In genomic region chr7:150990416-150991186, GRCh38 we compare ENCODE assay signal across 12 cellular contexts. TPM values are rescaled to one million over a fixed set of nuclear protein-coding genes. Genes with fewer than 3 reads are reported as not detected.
DNase-seq lines count a peak whose midpoint lies in the region; ATAC-seq and TF ChIP-seq lines count a peak whose summit lies in the region.
"Had no signal": no experiment of that assay in that cellular context is flagged by ENCODE, and none has a peak within 500 bp of the region (broad histone marks: within the 10 kb centered on the region; RNA-seq: fewer than 3 reads in every experiment).

Gene NOS3, plus strand, starts transcription at chr7:150991017. Its CDS starts 2,787 bp downstream, at chr7:150993804.

- H3K4me3 ChIP-seq in ascending aorta, result no peak within 1 kb of the TSS
- H3K4me3 ChIP-seq in hepatocyte, result no peak within 1 kb of the TSS
- no peak within 1 kb of the TSS for H3K4me3 ChIP-seq in testis

- POLR2A ChIA-PET in activated CD8-positive, alpha-beta T cell treated with anti-CD3 and anti-CD28 coated beads, Interleukin-2, amount 10 ng/mL, durations not matched to agents 7 days and 5 days (lab: Charles Lee), result no interaction called here
- POLR2A ChIA-PET in activated CD8-positive, alpha-beta T cell treated with anti-CD3 and anti-CD28 coated beads for 36 hours (lab: Charles Lee), result no interaction called here

- WGBS in hepatocyte (ENCODE audit: low lambda C conversion rate, missing lambda C conversion rate), result 67% methylated on average over 12 of the region's 12 CpGs
- 91 to 96% methylated on average over 12 of the region's 12 CpGs for WGBS in testis, 2 donors

- H3K36me3 ChIP-seq in ascending aorta (no peaks in the 10 kb centered on the region), hepatocyte (replicated peaks; ENCODE audit: insufficient read depth, low read depth) (no peaks in the 10 kb centered on the region), testis (ENCODE audit: low read depth, missing control alignments) (no peaks in the 10 kb centered on the region)

- no peak within 1 kb of the TSS for H3K27ac ChIP-seq in ascending aorta
- H3K27ac ChIP-seq in hepatocyte, result peak within 1 kb of the TSS; percentile 94
- no peak within 1 kb of the TSS for H3K27ac ChIP-seq in testis

- ATAC-seq in activated CD8-positive, alpha-beta T cell treated with anti-CD3 and anti-CD28 coated beads, Interleukin-2, amount 10 ng/mL, durations not matched to agents 7 days and 5 days, result no peak
- no peak for ATAC-seq in activated CD8-positive, alpha-beta T cell treated with anti-CD3 and anti-CD28 coated beads for 36 hours
- ATAC-seq in HG02870 (IDR thresholded peaks at IDR 0.05; ENCODE audit: unreplicated experiment), result no peak
- ATAC-seq in HG03565 (IDR thresholded peaks at IDR 0.05; ENCODE audit: unreplicated experiment), result no peak

- H3K4me1 ChIP-seq in ascending aorta (no peaks in the 10 kb centered on the region), hepatocyte (ENCODE audit: insufficient read depth) (peaks cover 20% of the 10 kb centered on the region), testis (peaks cover 17% of the 10 kb centered on the region)

- CTCF ChIA-PET in activated CD8-positive, alpha-beta T cell treated with anti-CD3 and anti-CD28 coated beads, Interleukin-2, amount 10 ng/mL, durations not matched to agents 7 days and 5 days (lab: Charles Lee), result interaction anchor here (0.7 to 1.9 kb wide), 4 partner anchors 24 to 39 kb away, joined by 3 to 5 read pairs (median 4); no protein-coding TSS in a partner anchor
- CTCF ChIA-PET in activated CD8-positive, alpha-beta T cell treated with anti-CD3 and anti-CD28 coated beads for 36 hours (lab: Charles Lee), result interaction anchor here (1.0 to 5.3 kb wide), 5 partner anchors 10 to 92 kb away, joined by 3 to 22 read pairs (median 8); no protein-coding TSS in a partner anchor

- peaks cover 3% of the 10 kb centered on the region for H3K36me3 Mint-ChIP-seq in activated CD8-positive, alpha-beta T cell treated with anti-CD3 and anti-CD28 coated beads, Interleukin-2, amount 10 ng/mL, durations not matched to agents 7 days and 5 days (ENCODE audit: low read depth)
- no peaks in the 10 kb centered on the region for H3K36me3 Mint-ChIP-seq in activated CD8-positive, alpha-beta T cell treated with anti-CD3 and anti-CD28 coated beads for 36 hours (ENCODE audit: low read depth)

- H2AFZ ChIP-seq in hepatocyte, result no peak within 1 kb of the TSS

- peak within 1 kb of the TSS; percentile 44 for H3K4me2 ChIP-seq in hepatocyte

- H3K27ac Mint-ChIP-seq in activated CD8-positive, alpha-beta T cell treated with anti-CD3 and anti-CD28 coated beads, Interleukin-2, amount 10 ng/mL, durations not matched to agents 7 days and 5 days, result peak within 1 kb of the TSS; percentile 52
- no peak within 1 kb of the TSS for H3K27ac Mint-ChIP-seq in activated CD8-positive, alpha-beta T cell treated with anti-CD3 and anti-CD28 coated beads for 36 hours

- peaks cover 29% of the 10 kb centered on the region for H3K4me1 Mint-ChIP-seq in activated CD8-positive, alpha-beta T cell treated with anti-CD3 and anti-CD28 coated beads, Interleukin-2, amount 10 ng/mL, durations not matched to agents 7 days and 5 days (ENCODE audit: low read depth)
- H3K4me1 Mint-ChIP-seq in activated CD8-positive, alpha-beta T cell treated with anti-CD3 and anti-CD28 coated beads for 36 hours (ENCODE audit: low read depth), result peaks cover 23% of the 10 kb centered on the region

- no peak for DNase-seq in activated CD8-positive, alpha-beta T cell treated with anti-CD3 and anti-CD28 coated beads, Interleukin-2, amount 10 ng/mL, durations not matched to agents 7 days and 5 days
- DNase-seq in activated CD8-positive, alpha-beta T cell treated with anti-CD3 and anti-CD28 coated beads for 36 hours, result no peak
- DNase-seq in ascending aorta (ENCODE audit: low spot score in 2 of 2) (no peak), hepatocyte (ENCODE audit: low spot score) (peak; percentile 75), testis (no peak), AG08396 (ENCODE audit: low spot score) (no peak)
- DNase-seq: naive B cell, NCI-H2171, small intestine, T-helper 2 cell had no signal

- H3K27me3 ChIP-seq in ascending aorta, result no peaks in the 10 kb centered on the region
- H3K27me3 ChIP-seq in hepatocyte, result no peaks in the 10 kb centered on the region
- no peaks in the 10 kb centered on the region for H3K27me3 ChIP-seq in testis

- no peak within 1 kb of the TSS for H3K4me3 Mint-ChIP-seq in activated CD8-positive, alpha-beta T cell treated with anti-CD3 and anti-CD28 coated beads, Interleukin-2, amount 10 ng/mL, durations not matched to agents 7 days and 5 days
- H3K4me3 Mint-ChIP-seq in activated CD8-positive, alpha-beta T cell treated with anti-CD3 and anti-CD28 coated beads for 36 hours, result no peak within 1 kb of the TSS
- H3K4me3 Mint-ChIP-seq: naive B cell had no signal

- intact Hi-C loops in activated CD8-positive, alpha-beta T cell treated with anti-CD3 and anti-CD28 coated beads for 36 hours (cut with micrococcal nuclease), result no loop called here
- intact Hi-C loops in ascending aorta (cut with DNase I), result no loop called here
- intact Hi-C loops in testis (cut with DNase I; ENCODE audit: low total_unique reads), result no loop called here

- H4K20me1 ChIP-seq in hepatocyte (ENCODE audit: insufficient read depth, poor library complexity, severe bottlenecking), result no peaks in the 10 kb centered on the region

- peaks cover 19% of the 10 kb centered on the region for H3K27me3 Mint-ChIP-seq in activated CD8-positive, alpha-beta T cell treated with anti-CD3 and anti-CD28 coated beads, Interleukin-2, amount 10 ng/mL, durations not matched to agents 7 days and 5 days (ENCODE audit: low read depth)
- H3K27me3 Mint-ChIP-seq in activated CD8-positive, alpha-beta T cell treated with anti-CD3 and anti-CD28 coated beads for 36 hours, result peaks cover 5% of the 10 kb centered on the region

- no peaks in the 10 kb centered on the region for H3K9me2 ChIP-seq in hepatocyte (replicated peaks; ENCODE audit: insufficient read depth)

- TF ChIP-seq CTCF in activated CD8-positive, alpha-beta T cell treated with anti-CD3 and anti-CD28 coated beads for 36 hours (IDR thresholded peaks at IDR 0.05), result no peak
- TF ChIP-seq CTCF in ascending aorta (IDR thresholded peaks at IDR 0.05), result no peak
- no peak for TF ChIP-seq CTCF in hepatocyte (IDR thresholded peaks at IDR 0.05; ENCODE audit: poor library complexity)
- TF ChIP-seq CTCF in testis (IDR thresholded peaks at IDR 0.05), result no peak

- H3K9me3 ChIP-seq in ascending aorta (no peaks in the 10 kb centered on the region), hepatocyte (ENCODE audit: low read depth) (no peaks in the 10 kb centered on the region), testis (no peaks in the 10 kb centered on the region)

- no peak for TF ChIP-seq POLR2A in testis (IDR thresholded peaks at IDR 0.05)

- H3K79me2 ChIP-seq in hepatocyte, result no peaks in the 10 kb centered on the region

- peaks cover 13% of the 10 kb centered on the region for H3K9me3 Mint-ChIP-seq in activated CD8-positive, alpha-beta T cell treated with anti-CD3 and anti-CD28 coated beads, Interleukin-2, amount 10 ng/mL, durations not matched to agents 7 days and 5 days (ENCODE audit: insufficient read depth)
- H3K9me3 Mint-ChIP-seq in activated CD8-positive, alpha-beta T cell treated with anti-CD3 and anti-CD28 coated beads for 36 hours, result peaks cover 16% of the 10 kb centered on the region

RNA-seq across cellular contexts. Expression of gene NOS3, which starts in this region (rescaled TPM):
- 10 to 100 TPM; 12.2 to 13.8 TPM for total RNA-seq in activated CD8-positive, alpha-beta T cell treated with anti-CD3 and anti-CD28 coated beads, Interleukin-2, amount 10 ng/mL, durations not matched to agents 7 days and 5 days
- 1 to 10 TPM; 5.4 to 6.2 TPM for total RNA-seq in activated CD8-positive, alpha-beta T cell treated with anti-CD3 and anti-CD28 coated beads for 36 hours
- total RNA-seq in ascending aorta (185 TPM), hepatocyte (8.1 and 9.8 TPM in 2 replicates), testis (10 to 100 TPM; 25.0 to 36.6 TPM)
- polyA plus RNA-seq in hepatocyte (15.3 and 17.4 TPM in 2 replicates), testis (ENCODE audit: insufficient read depth, low read depth, low replicate concordance) (19.5 TPM)
